25 cellular contexts compared by ENCODE assay signal in genomic region chr12:67545298-67545697, GRCh38.
"Had no signal": no experiment of that assay in that cellular context is flagged by ENCODE, and none has a peak within 500 bp of the region (broad histone marks: within the 10 kb centered on the region; RNA-seq: fewer than 3 reads in every experiment).

No MANE protein-coding gene starts in this region.

- DNase-seq: activated CD4-positive, alpha-beta memory T cell treated with anti-CD3 and anti-CD28 coated beads for 36 hours; activated CD4-positive, alpha-beta T cell treated with anti-CD3 and anti-CD28 coated beads, Interleukin-2, amount 10 ng/mL, durations not matched to agents 24 days and 14 days; activated CD4-positive, CD25-positive, alpha-beta regulatory T cell treated with anti-CD3 and anti-CD28 coated beads, Interleukin-2, amount 50 U/mL, for 72 hours; activated CD8-positive, alpha-beta memory T cell treated with anti-CD3 and anti-CD28 coated beads, Interleukin-2, amount 50 U/mL, for 4 hours; activated effector memory CD4-positive, alpha-beta T cell treated with anti-CD3 and anti-CD28 coated beads, Interleukin-2, amount 50 U/mL, for 16 hours; activated naive CD4-positive, alpha-beta T cell treated with anti-CD3 and anti-CD28 coated beads for 36 hours; activated naive CD8-positive, alpha-beta T cell treated with anti-CD3 and anti-CD28 coated beads for 36 hours; activated T-cell treated with anti-CD3 and anti-CD28 coated beads, Interleukin-2, amount 50 U/mL, for 1 hour; adrenal gland; aorta; foreskin keratinocyte; heart left ventricle; hypothalamus; immature natural killer cell; midbrain; right cardiac atrium; stimulated activated CD4-positive, alpha-beta T cell treated with anti-CD3 and anti-CD28 coated beads, Interleukin-15, amount 100 ng/mL, for 24 hours; stimulated activated CD4-positive, alpha-beta T cell treated with anti-CD3 and anti-CD28 coated beads, Interleukin-2, amount 100 ng/mL, for 24 hours; T-helper 2 cell had no signal

- ATAC-seq: esophagus mucosa; foreskin keratinocyte; heart left ventricle; natural killer cell treated with Interleukin-12 subunit alpha and Interleukin-12 subunit beta and Interleukin-15 and Interleukin-18, amount 100 ng/mL, for 72 hours; right cardiac atrium had no signal

- H3K4me1 Mint-ChIP-seq: immature natural killer cell had no signal

- H3K9me3 Mint-ChIP-seq: activated CD4-positive, alpha-beta memory T cell treated with anti-CD3 and anti-CD28 coated beads for 36 hours; activated CD4-positive, alpha-beta T cell treated with anti-CD3 and anti-CD28 coated beads, Interleukin-2, amount 10 ng/mL, durations not matched to agents 24 days and 14 days; activated naive CD4-positive, alpha-beta T cell treated with anti-CD3 and anti-CD28 coated beads for 36 hours; activated naive CD8-positive, alpha-beta T cell treated with anti-CD3 and anti-CD28 coated beads for 36 hours; memory B cell; natural killer cell treated with Interleukin-12 subunit alpha and Interleukin-12 subunit beta and Interleukin-15 and Interleukin-18, amount 100 ng/mL, for 72 hours had no signal

- H3K27ac Mint-ChIP-seq: activated CD4-positive, alpha-beta memory T cell treated with anti-CD3 and anti-CD28 coated beads for 36 hours; activated CD4-positive, alpha-beta T cell treated with anti-CD3 and anti-CD28 coated beads, Interleukin-2, amount 10 ng/mL, durations not matched to agents 24 days and 14 days; activated naive CD4-positive, alpha-beta T cell treated with anti-CD3 and anti-CD28 coated beads for 36 hours; activated naive CD8-positive, alpha-beta T cell treated with anti-CD3 and anti-CD28 coated beads for 36 hours; activated T-helper 1 cell treated with anti-CD3 and anti-CD28 coated beads, Interleukin-12 subunit alpha, Interleukin-12 subunit beta, Interleukin-2, Interleukin-4 antibody, amounts not matched to agents 30 ng/mL and 10 ng/mL and 1 ng/mL, durations not matched to agents 14 hours and 24 hours and 36 hours; immature natural killer cell; memory B cell; natural killer cell treated with Interleukin-12 subunit alpha and Interleukin-12 subunit beta and Interleukin-15 and Interleukin-18, amount 100 ng/mL, for 72 hours had no signal

- H3K4me3 ChIP-seq: adrenal gland, heart left ventricle, tibial nerve had no signal

- H3K4me3 Mint-ChIP-seq: activated CD4-positive, alpha-beta memory T cell treated with anti-CD3 and anti-CD28 coated beads for 36 hours; activated CD4-positive, alpha-beta T cell treated with anti-CD3 and anti-CD28 coated beads, Interleukin-2, amount 10 ng/mL, durations not matched to agents 24 days and 14 days; activated naive CD4-positive, alpha-beta T cell treated with anti-CD3 and anti-CD28 coated beads for 36 hours; activated naive CD8-positive, alpha-beta T cell treated with anti-CD3 and anti-CD28 coated beads for 36 hours; activated T-helper 1 cell treated with anti-CD3 and anti-CD28 coated beads, Interleukin-12 subunit alpha, Interleukin-12 subunit beta, Interleukin-2, Interleukin-4 antibody, amounts not matched to agents 30 ng/mL and 10 ng/mL and 1 ng/mL, durations not matched to agents 14 hours and 24 hours and 36 hours; immature natural killer cell; memory B cell; natural killer cell treated with Interleukin-12 subunit alpha and Interleukin-12 subunit beta and Interleukin-15 and Interleukin-18, amount 100 ng/mL, for 72 hours had no signal

- H3K36me3 Mint-ChIP-seq: activated CD4-positive, alpha-beta memory T cell treated with anti-CD3 and anti-CD28 coated beads for 36 hours; activated naive CD8-positive, alpha-beta T cell treated with anti-CD3 and anti-CD28 coated beads for 36 hours; brain; immature natural killer cell; memory B cell; natural killer cell treated with Interleukin-12 subunit alpha and Interleukin-12 subunit beta and Interleukin-15 and Interleukin-18, amount 100 ng/mL, for 72 hours had no signal

- H3K4me1 ChIP-seq: adrenal gland, heart left ventricle, tibial nerve had no signal

- H3K27me3 Mint-ChIP-seq: activated CD4-positive, alpha-beta memory T cell treated with anti-CD3 and anti-CD28 coated beads for 36 hours; activated naive CD8-positive, alpha-beta T cell treated with anti-CD3 and anti-CD28 coated beads for 36 hours; memory B cell; natural killer cell treated with Interleukin-12 subunit alpha and Interleukin-12 subunit beta and Interleukin-15 and Interleukin-18, amount 100 ng/mL, for 72 hours had no signal

- H3K9me3 ChIP-seq: adrenal gland, heart left ventricle, tibial nerve had no signal

- H3K36me3 ChIP-seq: adrenal gland, heart left ventricle, tibial nerve had no signal

- H3K27ac ChIP-seq: adrenal gland, foreskin keratinocyte, heart left ventricle, tibial nerve had no signal

- H3K27me3 ChIP-seq: adrenal gland, foreskin keratinocyte, heart left ventricle, tibial nerve had no signal
